1 cellular context compared by ENCODE assay signal in the genomic region with DNA sequence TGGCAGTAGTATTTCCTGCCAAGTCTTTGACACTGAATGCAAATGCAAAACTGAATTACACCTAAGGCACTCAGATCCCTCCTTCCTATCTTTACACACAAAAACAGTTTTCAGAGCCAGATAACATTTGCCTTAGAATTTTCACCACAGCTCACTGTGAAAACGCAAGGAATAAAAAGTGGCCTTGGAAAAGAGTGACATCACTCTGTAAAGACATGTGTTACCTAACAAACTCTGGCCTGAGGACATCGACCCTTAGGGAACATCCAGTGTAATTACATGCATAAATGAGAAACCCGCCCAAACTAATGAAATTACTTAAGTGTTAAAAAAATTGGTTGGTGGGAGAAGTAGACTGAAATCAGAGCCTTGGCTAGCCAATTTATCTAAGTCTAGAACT.
TF ChIP-seq lines count a peak whose summit lies in the region.

No MANE protein-coding gene starts in this region.

TF ChIP-seq in A549, 52 proteins besides CTCF, POLR2A, EP300 and RAD21 (continued from another document):
- no peak for TF ChIP-seq REST (IDR thresholded peaks at IDR 0.05)
- TF ChIP-seq TFCP2L1 (CRISPR knock-in tag; IDR thresholded peaks at IDR 0.05): no peak
- TF ChIP-seq TP53 (CRISPR knock-in tag; IDR thresholded peaks at IDR 0.05): no peak
- TF ChIP-seq SREBF2 (IDR thresholded peaks at IDR 0.05): no peak
- TF ChIP-seq RCOR1 (IDR thresholded peaks at IDR 0.05; ENCODE audit: low read depth, low read length): no peak
- TF ChIP-seq NFE2L2 (conservative IDR thresholded peaks at IDR 0.05; ENCODE audit: low read length): no peak
- no peak for TF ChIP-seq KDM5A (IDR thresholded peaks at IDR 0.05)
- TF ChIP-seq RARB (CRISPR knock-in tag; IDR thresholded peaks at IDR 0.05): no peak
- no peak for TF ChIP-seq EHMT2 (IDR thresholded peaks at IDR 0.05; ENCODE audit: low read depth)
- TF ChIP-seq ZSCAN20 (CRISPR knock-in tag; IDR thresholded peaks at IDR 0.05): no peak
- TF ChIP-seq, protein P1, sequence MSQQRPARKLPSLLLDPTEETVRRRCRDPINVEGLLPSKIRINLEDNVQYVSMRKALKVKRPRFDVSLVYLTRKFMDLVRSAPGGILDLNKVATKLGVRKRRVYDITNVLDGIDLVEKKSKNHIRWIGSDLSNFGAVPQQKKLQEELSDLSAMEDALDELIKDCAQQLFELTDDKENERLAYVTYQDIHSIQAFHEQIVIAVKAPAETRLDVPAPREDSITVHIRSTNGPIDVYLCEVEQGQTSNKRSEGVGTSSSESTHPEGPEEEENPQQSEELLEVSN (IDR thresholded peaks at IDR 0.05; ENCODE audit: borderline replicate concordance, low read depth): no peak
- no peak for TF ChIP-seq HOXB5 (CRISPR knock-in tag; IDR thresholded peaks at IDR 0.05)
- no peak for TF ChIP-seq MAZ (IDR thresholded peaks at IDR 0.05; ENCODE audit: borderline replicate concordance, low read depth, low read length)
- no peak for TF ChIP-seq CEBPB (IDR thresholded peaks at IDR 0.05)
- TF ChIP-seq FOXS1 (CRISPR knock-in tag; IDR thresholded peaks at IDR 0.05): no peak
- TF ChIP-seq, protein P2, sequence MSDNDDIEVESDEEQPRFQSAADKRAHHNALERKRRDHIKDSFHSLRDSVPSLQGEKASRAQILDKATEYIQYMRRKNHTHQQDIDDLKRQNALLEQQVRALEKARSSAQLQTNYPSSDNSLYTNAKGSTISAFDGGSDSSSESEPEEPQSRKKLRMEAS (IDR thresholded peaks at IDR 0.05): no peak
- no peak for TF ChIP-seq ZFP36 (IDR thresholded peaks at IDR 0.05; ENCODE audit: borderline replicate concordance, partially characterized antibody)
- TF ChIP-seq, protein P3, sequence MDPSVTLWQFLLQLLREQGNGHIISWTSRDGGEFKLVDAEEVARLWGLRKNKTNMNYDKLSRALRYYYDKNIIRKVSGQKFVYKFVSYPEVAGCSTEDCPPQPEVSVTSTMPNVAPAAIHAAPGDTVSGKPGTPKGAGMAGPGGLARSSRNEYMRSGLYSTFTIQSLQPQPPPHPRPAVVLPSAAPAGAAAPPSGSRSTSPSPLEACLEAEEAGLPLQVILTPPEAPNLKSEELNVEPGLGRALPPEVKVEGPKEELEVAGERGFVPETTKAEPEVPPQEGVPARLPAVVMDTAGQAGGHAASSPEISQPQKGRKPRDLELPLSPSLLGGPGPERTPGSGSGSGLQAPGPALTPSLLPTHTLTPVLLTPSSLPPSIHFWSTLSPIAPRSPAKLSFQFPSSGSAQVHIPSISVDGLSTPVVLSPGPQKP (IDR thresholded peaks at IDR 0.05; ENCODE audit: low read depth, low read length): no peak
